ENCODE assay signal across 8 cellular contexts in the genomic region with DNA sequence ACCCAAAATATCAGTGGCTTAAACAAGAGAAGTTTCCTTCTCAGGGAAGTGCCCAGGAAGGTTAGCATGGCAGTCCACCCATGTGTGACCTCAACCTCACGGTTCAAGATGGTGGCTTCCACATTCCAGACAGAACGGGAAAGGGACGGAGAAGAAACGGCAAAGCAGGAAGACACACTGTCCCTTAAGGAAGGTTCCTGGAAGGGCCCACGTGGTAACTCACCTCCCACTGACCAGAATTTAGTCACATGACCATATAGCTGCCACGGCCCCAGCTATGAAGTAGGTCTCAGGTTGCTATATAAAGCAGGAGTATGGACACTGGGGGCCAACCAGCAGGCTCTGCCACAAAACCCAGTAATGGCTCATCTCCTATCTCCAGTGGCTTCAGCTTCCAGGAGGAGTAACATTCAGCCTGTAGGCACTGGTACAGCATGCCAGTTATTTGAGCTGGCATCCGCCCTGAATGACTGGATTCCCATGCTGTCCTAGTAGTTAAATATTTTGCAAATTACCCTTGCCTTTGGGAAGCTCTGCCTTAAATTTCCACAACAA.
DNase-seq lines count a peak whose midpoint lies in the region; ATAC-seq and TF ChIP-seq lines count a peak whose summit lies in the region.

No MANE protein-coding gene starts in this region.

- peak overlapping the region in 8 of 11 experiments; percentile 5 to 87 (median 60); a peak in 16 of 22 replicates for H3K4me2 ChIP-seq in BLaER1 treated with 17β-estradiol and CSF1 and Interleukin-3, amounts not matched to agents 10 nM and 100 nM

- no peaks in the 10 kb centered on the region for H3K9me3 Mint-ChIP-seq in natural killer cell treated with Interleukin-12 subunit alpha and Interleukin-12 subunit beta and Interleukin-15 and Interleukin-18, amount 100 ng/mL, for 72 hours

- H3K4me1 Mint-ChIP-seq in natural killer cell treated with Interleukin-12 subunit alpha and Interleukin-12 subunit beta and Interleukin-15 and Interleukin-18, amount 100 ng/mL, for 72 hours (ENCODE audit: low read depth in 2 of 2): peaks cover 69 to 74% of the 10 kb centered on the region in 2 donors

- no peak overlapping the region; a peak in 1 of 22 replicates for H3K9ac ChIP-seq in BLaER1 treated with 17β-estradiol and CSF1 and Interleukin-3, amounts not matched to agents 10 nM and 100 nM
- H3K9ac ChIP-seq in colonic mucosa (ENCODE audit: low read depth in 2 of 2, low read length in 2 of 2): no peak overlapping the region

- H3K9me3 ChIP-seq in BLaER1 treated with 17β-estradiol and CSF1 and Interleukin-3, amounts not matched to agents 10 nM and 100 nM (replicated peaks in 1 of 11): no peaks in the 10 kb centered on the region
- no peaks in the 10 kb centered on the region for H3K9me3 ChIP-seq in colonic mucosa

- peak; percentile 33 for DNase-seq in NCI-H226
- no peak for DNase-seq in colonic mucosa
- DNase-seq in natural killer cell treated with Interleukin-12 subunit alpha and Interleukin-12 subunit beta and Interleukin-15 and Interleukin-18, amount 100 ng/mL, for 72 hours (ENCODE audit: low spot score): no peak
- no peak for DNase-seq in amygdala (lab: John Stamatoyannopoulos, UW)

- peaks cover 0 to 33% (median 0%) of the 10 kb centered on the region in 11 experiments; a peak in 6 of 22 replicates for H3K36me3 ChIP-seq in BLaER1 treated with 17β-estradiol and CSF1 and Interleukin-3, amounts not matched to agents 10 nM and 100 nM
- no peaks in the 10 kb centered on the region for H3K36me3 ChIP-seq in colonic mucosa

- peak overlapping the region; percentile 88 for H3K4me3 Mint-ChIP-seq in natural killer cell treated with Interleukin-12 subunit alpha and Interleukin-12 subunit beta and Interleukin-15 and Interleukin-18, amount 100 ng/mL, for 72 hours

- H3K4me1 ChIP-seq in BLaER1 treated with 17β-estradiol and CSF1 and Interleukin-3, amounts not matched to agents 10 nM and 100 nM: peaks cover 6 to 68% (median 45%) of the 10 kb centered on the region in 10 experiments
- peaks cover 12% of the 10 kb centered on the region for H3K4me1 ChIP-seq in colonic mucosa

- H4K20me1 ChIP-seq in BLaER1 treated with 17β-estradiol and CSF1 and Interleukin-3, amounts not matched to agents 10 nM and 100 nM: peaks cover 0 to 100% (median 59%) of the 10 kb centered on the region in 11 experiments; a peak in 13 of 22 replicates

- peak overlapping the region in 6 of 11 experiments; percentile 20 to 55 (median 47); a peak in 10 of 22 replicates for H3K27ac ChIP-seq in BLaER1 treated with 17β-estradiol and CSF1 and Interleukin-3, amounts not matched to agents 10 nM and 100 nM
- peak overlapping the region; percentile 36 for H3K27ac ChIP-seq in colonic mucosa

- H3K36me3 Mint-ChIP-seq in natural killer cell treated with Interleukin-12 subunit alpha and Interleukin-12 subunit beta and Interleukin-15 and Interleukin-18, amount 100 ng/mL, for 72 hours: no peaks in the 10 kb centered on the region

- ATAC-seq in natural killer cell treated with Interleukin-12 subunit alpha and Interleukin-12 subunit beta and Interleukin-15 and Interleukin-18, amount 100 ng/mL, for 72 hours: peak in 1 of 2 donors; percentile 11
- ATAC-seq in HG02981 (IDR thresholded peaks at IDR 0.05; ENCODE audit: unreplicated experiment) (no peak), HG02642 (IDR thresholded peaks at IDR 0.05; ENCODE audit: poor library complexity, unreplicated experiment) (no peak), GM21515 (IDR thresholded peaks at IDR 0.05; ENCODE audit: unreplicated experiment) (no peak)

- peak overlapping the region; percentile 93 to 95 for H3K27ac Mint-ChIP-seq in natural killer cell treated with Interleukin-12 subunit alpha and Interleukin-12 subunit beta and Interleukin-15 and Interleukin-18, amount 100 ng/mL, for 72 hours

- H3K27me3 ChIP-seq in BLaER1 treated with 17β-estradiol and CSF1 and Interleukin-3, amounts not matched to agents 10 nM and 100 nM: no peaks in the 10 kb centered on the region
- H3K27me3 ChIP-seq in colonic mucosa: no peaks in the 10 kb centered on the region

- intact Hi-C loops in colonic mucosa (cut with DNase I): no loop called here

- no peaks in the 10 kb centered on the region for H3K27me3 Mint-ChIP-seq in natural killer cell treated with Interleukin-12 subunit alpha and Interleukin-12 subunit beta and Interleukin-15 and Interleukin-18, amount 100 ng/mL, for 72 hours

- TF ChIP-seq CTCF in colonic mucosa (IDR thresholded peaks at IDR 0.05): no peak

- no peak overlapping the region for H3K4me3 ChIP-seq in BLaER1 treated with 17β-estradiol and CSF1 and Interleukin-3, amounts not matched to agents 10 nM and 100 nM
- no peak overlapping the region for H3K4me3 ChIP-seq in colonic mucosa
